ENCODE assay signal across 22 cellular contexts in the genomic region with DNA sequence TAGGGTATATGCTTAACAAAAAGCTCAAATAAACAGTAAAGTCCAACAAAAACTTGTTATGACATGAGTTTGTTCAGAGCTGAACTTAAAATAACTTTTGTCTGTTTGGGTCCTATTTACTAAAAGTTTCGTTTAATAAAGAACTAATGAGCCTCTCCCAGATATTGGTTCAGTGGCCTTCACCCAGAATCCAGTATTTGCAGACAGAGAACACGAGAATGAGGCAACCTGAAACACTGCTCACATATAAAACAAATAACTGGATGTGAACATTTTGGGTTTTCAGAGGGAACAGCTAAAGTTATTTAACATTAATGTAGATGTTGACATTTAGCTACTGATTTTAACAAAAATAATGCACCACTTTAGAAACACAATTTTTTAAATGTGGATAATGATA.
"Had no signal": no experiment of that assay in that cellular context is flagged by ENCODE, and none has a peak within 500 bp of the region (broad histone marks: within the 10 kb centered on the region; RNA-seq: fewer than 3 reads in every experiment).

No MANE protein-coding gene starts in this region.

- H3K36me3 Mint-ChIP-seq: immature natural killer cell, mesothelial cell of epicardium had no signal

- H3K36me3 ChIP-seq: esophagus muscularis mucosa, gastroesophageal sphincter, heart right ventricle, left lung, lower lobe of right lung had no signal

- DNase-seq: dermis blood vessel endothelial cell; dorsolateral prefrontal cortex; effector CD4-positive, alpha-beta T cell; effector memory CD4-positive, alpha-beta T cell; foreskin keratinocyte; heart right ventricle; immature natural killer cell; islet precursor cell; kidney; kidney glomerular epithelial cell; left colon; left lung; left ventricle myocardium superior; lower lobe of right lung; mucosa of descending colon had no signal

- H3K27me3 ChIP-seq: dorsolateral prefrontal cortex, esophagus muscularis mucosa, gastroesophageal sphincter, heart right ventricle, left lung had no signal

- H3K4me3 Mint-ChIP-seq: immature natural killer cell, mesothelial cell of epicardium had no signal

- FAIRE-seq: colon, endothelial cell of umbilical vein, frontal cortex had no signal

- H3K27ac Mint-ChIP-seq: immature natural killer cell, mesothelial cell of epicardium had no signal

- ATAC-seq: foreskin keratinocyte, gastroesophageal sphincter, heart right ventricle, left colon, left lung, left ventricle myocardium superior, lower lobe of right lung, mucosa of descending colon had no signal

- H3K9me3 ChIP-seq: esophagus muscularis mucosa, gastroesophageal sphincter, heart right ventricle, left lung, lower lobe of right lung, mucosa of descending colon had no signal

- H3K4me3 ChIP-seq: coronary artery, esophagus muscularis mucosa, gastroesophageal sphincter, heart right ventricle, left lung, lower lobe of right lung, mucosa of descending colon had no signal

- H3K27ac ChIP-seq: coronary artery, dorsolateral prefrontal cortex, esophagus muscularis mucosa, foreskin keratinocyte, gastroesophageal sphincter, heart right ventricle, left lung, lower lobe of right lung had no signal

- H3K4me1 Mint-ChIP-seq: immature natural killer cell, mesothelial cell of epicardium had no signal

- H3K4me1 ChIP-seq: esophagus muscularis mucosa, foreskin keratinocyte, gastroesophageal sphincter, left lung, lower lobe of right lung had no signal
